9 cellular contexts compared by ENCODE assay signal in the genomic region with DNA sequence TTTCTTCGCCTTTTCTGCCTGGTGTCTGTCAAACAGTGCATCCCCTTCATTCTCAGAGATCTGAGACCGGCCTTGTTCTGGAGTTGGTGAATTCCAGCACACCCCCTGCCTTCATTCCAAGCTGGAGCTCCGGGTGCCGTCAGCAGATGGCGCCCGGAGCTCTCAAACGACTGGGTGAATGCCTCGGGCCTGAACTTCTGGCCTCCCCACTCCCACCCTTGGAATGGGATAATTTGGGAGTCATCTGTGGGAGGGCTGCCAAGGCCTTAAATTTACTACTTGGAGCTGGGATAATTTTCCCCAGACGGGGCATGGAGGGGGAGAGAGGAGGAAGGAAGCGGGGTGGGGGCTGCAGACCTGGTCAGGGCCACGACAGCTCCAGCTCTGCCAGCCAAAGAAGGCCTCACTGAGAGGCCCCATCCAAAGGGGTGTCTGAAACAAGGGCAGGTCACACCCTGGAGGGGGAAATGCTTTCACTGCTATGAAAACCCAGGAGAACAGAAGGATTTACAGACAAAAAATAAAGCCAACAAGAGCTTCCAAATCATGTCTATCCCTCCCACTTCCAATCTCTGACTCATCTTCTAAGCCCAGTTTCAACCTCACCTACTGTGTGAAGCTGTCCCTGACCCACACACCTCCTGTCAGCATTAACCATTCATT.
A peak's percentile ranks its signal among the peaks of the same experiment; 100 is the strongest.
DNase-seq lines count a peak whose midpoint lies in the region; ATAC-seq and TF ChIP-seq lines count a peak whose summit lies in the region.
"Had no signal": no experiment of that assay in that cellular context is flagged by ENCODE, and none has a peak within 500 bp of the region (broad histone marks: within the 10 kb centered on the region; RNA-seq: fewer than 3 reads in every experiment).

No MANE protein-coding gene starts in this region.

- intact Hi-C loops in lower lobe of right lung (cut with DNase I) = loop anchor here (10.0 kb wide), 1 partner anchor 354 kb away; a partner anchor contains a TSS

- H3K27me3 ChIP-seq in lower lobe of right lung (ENCODE audit: low read depth) (peaks cover 23% of the 10 kb centered on the region), suprapubic skin (peaks cover 18% of the 10 kb centered on the region)

- H3K27ac ChIP-seq in lower lobe of right lung = no peak overlapping the region
- H3K27ac ChIP-seq in suprapubic skin = peak overlapping the region; percentile 23
- H3K27ac ChIP-seq: BLaER1 treated with 17β-estradiol and CSF1 and Interleukin-3, amounts not matched to agents 10 nM and 100 nM had no signal

- DNase-seq in NCI-H1436 (lab: John Stamatoyannopoulos, UW) (peak; percentile 73), NCI-H1436 treated with DMSO at 0.1 percent for 48 hours (lab: John Stamatoyannopoulos, UW) (no peak), MV-4-11 (lab: John Stamatoyannopoulos, UW) (peak; percentile 3), SW 1271 (lab: John Stamatoyannopoulos, UW) (peak; percentile 14 to 37), ecto neural progenitor cell (ENCODE audit: low spot score) (peak; percentile 79), lower lobe of right lung (peak; percentile 68), suprapubic skin (ENCODE audit: low spot score in 2 of 2) (peak; percentile 80 to 87)

- no peak for TF ChIP-seq POLR2A in suprapubic skin (IDR thresholded peaks at IDR 0.05)

- peaks cover 14% of the 10 kb centered on the region for H3K4me1 ChIP-seq in lower lobe of right lung
- H3K4me1 ChIP-seq in suprapubic skin = peaks cover 15% of the 10 kb centered on the region

- no peak for TF ChIP-seq EP300 in suprapubic skin (IDR thresholded peaks at IDR 0.05)

- peak; percentile 73 for TF ChIP-seq CTCF in lower lobe of right lung (IDR thresholded peaks at IDR 0.05)
- peak; percentile 70 to 75 for TF ChIP-seq CTCF in suprapubic skin (IDR thresholded peaks at IDR 0.05)

- peak; percentile 82 to 86 for ATAC-seq in lower lobe of right lung
- no peak for ATAC-seq in HG03439 (IDR thresholded peaks at IDR 0.05; ENCODE audit: unreplicated experiment)

- WGBS in suprapubic skin = 15% methylated on average over 11 of the region's 11 CpGs

- H3K9me3 ChIP-seq in lower lobe of right lung = no peaks in the 10 kb centered on the region
- no peaks in the 10 kb centered on the region for H3K9me3 ChIP-seq in suprapubic skin
- H3K9me3 ChIP-seq: BLaER1 treated with 17β-estradiol and CSF1 and Interleukin-3, amounts not matched to agents 10 nM and 100 nM had no signal

- H3K36me3 ChIP-seq in lower lobe of right lung (no peaks in the 10 kb centered on the region), suprapubic skin (no peaks in the 10 kb centered on the region)
- H3K36me3 ChIP-seq: BLaER1 treated with 17β-estradiol and CSF1 and Interleukin-3, amounts not matched to agents 10 nM and 100 nM had no signal

- no peak overlapping the region for H3K4me3 ChIP-seq in lower lobe of right lung
- no peak overlapping the region for H3K4me3 ChIP-seq in suprapubic skin
- H3K4me3 ChIP-seq: BLaER1 treated with 17β-estradiol and CSF1 and Interleukin-3, amounts not matched to agents 10 nM and 100 nM had no signal
